25 cellular contexts compared by ENCODE assay signal in genomic region chr10:102948786-102949185, GRCh38. TPM values are rescaled to one million over a fixed set of nuclear protein-coding genes. Genes with fewer than 3 reads are reported as not detected.
A peak's percentile ranks its signal among the peaks of the same experiment; 100 is the strongest.
DNase-seq lines count a peak whose midpoint lies in the region; ATAC-seq and TF ChIP-seq lines count a peak whose summit lies in the region.
"Had no signal": no experiment of that assay in that cellular context is flagged by ENCODE, and none has a peak within 500 bp of the region (broad histone marks: within the 10 kb centered on the region; RNA-seq: fewer than 3 reads in every experiment).

No MANE protein-coding gene starts in this region.

- H3K4me2 ChIP-seq in IMR-90 (ENCODE audit: low read depth, low read length): no peak overlapping the region
- H3K4me2 ChIP-seq: BLaER1 had no signal

- H3K9ac ChIP-seq in IMR-90 (ENCODE audit: low read depth, low read length): no peak overlapping the region
- H3K9ac ChIP-seq: BLaER1 had no signal

- no peak overlapping the region for H2AFZ ChIP-seq in IMR-90 (replicated peaks; ENCODE audit: low read length, poor library complexity)

- no peak overlapping the region for H3K56ac ChIP-seq in IMR-90 (ENCODE audit: extremely low read depth, insufficient read depth, low read length)

- H3K4me1 ChIP-seq in HEK293 (ENCODE audit: control insufficient read depth, insufficient read depth, low read length) (peaks cover 12% of the 10 kb centered on the region; the same call in 1 of the 2 replicates), IMR-90 (ENCODE audit: control insufficient read depth, insufficient read depth, low read length) (peaks cover 5% of the 10 kb centered on the region), adrenal gland (replicated peaks in 1 of 2) (peaks cover 31 to 32% of the 10 kb centered on the region in 2 donors)
- H3K4me1 ChIP-seq in CD4-positive, alpha-beta memory T cell (ENCODE audit: insufficient read depth, low read length): no peaks in the 10 kb centered on the region
- H3K4me1 ChIP-seq: BLaER1 had no signal

- H3K9me3 ChIP-seq in HEK293 (ENCODE audit: control insufficient read depth, insufficient read depth, low read depth, low read length) (no peaks in the 10 kb centered on the region), IMR-90 (ENCODE audit: control insufficient read depth, insufficient read depth, low read length) (no peaks in the 10 kb centered on the region), adrenal gland (replicated peaks in 1 of 3) (no peaks in the 10 kb centered on the region)
- H3K9me3 ChIP-seq in CD4-positive, alpha-beta memory T cell (ENCODE audit: control insufficient read depth in 1 of 2, low read length in 2 of 2): no peaks in the 10 kb centered on the region
- H3K9me3 ChIP-seq: BE2C, BLaER1 had no signal

- H3K9me3 Mint-ChIP-seq in CD4-positive, alpha-beta memory T cell: no peaks in the 10 kb centered on the region
- H3K9me3 Mint-ChIP-seq: CD4-positive, CD25-positive, alpha-beta regulatory T cell; CD8-positive, alpha-beta memory T cell had no signal

- no peak overlapping the region for H4K8ac ChIP-seq in IMR-90 (ENCODE audit: low read depth in 2 of 2, low read length in 2 of 2)

- peaks cover 12% of the 10 kb centered on the region for H4K20me1 ChIP-seq in IMR-90 (ENCODE audit: insufficient read depth, low read length)
- H4K20me1 ChIP-seq: BLaER1 had no signal

- no TSS peak for BruUV-seq in IMR-90 (replicated peaks; lab: Mats Ljungman, UMichigan)

- peaks cover 17 to 63% of the 10 kb centered on the region in 2 experiments for H3K79me1 ChIP-seq in IMR-90 (ENCODE audit: low read depth in 1 of 2, low read length in 2 of 2)

- ATAC-seq in IMR-90 (ENCODE audit: low read depth) (no peak), HG03521 (IDR thresholded peaks at IDR 0.05; ENCODE audit: unreplicated experiment) (no peak)
- ATAC-seq: GM12878 had no signal

- no peak overlapping the region for H3K4ac ChIP-seq in IMR-90 (ENCODE audit: low read depth, low read length)

- no peak overlapping the region for H2BK15ac ChIP-seq in IMR-90 (ENCODE audit: low read depth, low read length)

- no peak overlapping the region for H2BK5ac ChIP-seq in IMR-90 (ENCODE audit: low read depth, low read length, poor library complexity, severe bottlenecking)

- H3K27me3 ChIP-seq in IMR-90 (ENCODE audit: control insufficient read depth, insufficient read depth, low read length): no peaks in the 10 kb centered on the region
- no peaks in the 10 kb centered on the region for H3K27me3 ChIP-seq in adrenal gland
- no peaks in the 10 kb centered on the region for H3K27me3 ChIP-seq in CD4-positive, alpha-beta memory T cell (ENCODE audit: insufficient read depth, low read length)
- H3K27me3 ChIP-seq: BE2C, BLaER1 had no signal

- no peaks in the 10 kb centered on the region; a peak in 1 of 3 replicates for H3K36me3 ChIP-seq in HEK293 (ENCODE audit: control insufficient read depth in 2 of 2, insufficient read depth in 1 of 2, low read length in 2 of 2)
- no peaks in the 10 kb centered on the region for H3K36me3 ChIP-seq in IMR-90 (ENCODE audit: control insufficient read depth, insufficient read depth, low read length)
- H3K36me3 ChIP-seq in adrenal gland (replicated peaks in 1 of 2): no peaks in the 10 kb centered on the region
- no peaks in the 10 kb centered on the region for H3K36me3 ChIP-seq in CD4-positive, alpha-beta memory T cell (ENCODE audit: insufficient read depth, low read length)
- H3K36me3 ChIP-seq: BE2C, BLaER1 had no signal

- H3K9me1 ChIP-seq in IMR-90 (ENCODE audit: insufficient read depth, low read length): peaks cover 13% of the 10 kb centered on the region; the same call in 1 of the 2 replicates

- POLR2A ChIA-PET in HEK293 (lab: Yijun Ruan, JAX): no interaction called here
- POLR2A ChIA-PET in IMR-90 (lab: Charles Lee; ENCODE audit: unreplicated experiment): no interaction called here
- POLR2A ChIA-PET in CD4-positive, alpha-beta memory T cell (lab: Charles Lee; ENCODE audit: partially characterized antibody): no interaction called here

- no peak overlapping the region for H4K91ac ChIP-seq in IMR-90 (ENCODE audit: insufficient read depth, low read depth, low read length)

- in situ Hi-C loops in IMR-90 (cut with MboI; ENCODE audit: low sequenced_read_pairs): no loop called here

- CTCF ChIA-PET in HEK293 (lab: Yijun Ruan, JAX) (no interaction called here), IMR-90 (lab: Yijun Ruan, JAX) (no interaction called here)
- CTCF ChIA-PET in CD4-positive, alpha-beta memory T cell (lab: Charles Lee; ENCODE audit: partially characterized antibody): no interaction called here

- WGBS in IMR-90 (ENCODE audit: extremely low coverage in 2 of 2, insufficient read length in 1 of 2), 2 experiments: no CpG with 5 or more reads among the region's 3 CpGs
- WGBS in adrenal gland, 4 donors: 51 to 63% (median 56%) methylated on average over 3 of the region's 3 CpGs

- DNase-seq in IMR-90: no peak
- DNase-seq in adrenal gland: peak in 4 of 7 donors; percentile 37 to 54 (median 46)
- DNase-seq in caudate nucleus (lab: John Stamatoyannopoulos, UW): no peak
- no peak for DNase-seq in kidney glomerular epithelial cell (lab: John Stamatoyannopoulos, UW)
- no peak for DNase-seq in NCI-H1092 (lab: John Stamatoyannopoulos, UW)
- no peak for DNase-seq in CD4-positive, alpha-beta memory T cell
- DNase-seq: 8988T; ACHN; BE2C; C1 segment of cervical spinal cord; CD4-positive, CD25-positive, alpha-beta regulatory T cell; CD8-positive, alpha-beta memory T cell; COR-L47; DMS 273 treated with DMSO at 0.1 percent for 48 hours; DMS153; DMS53; DMS79; DND-41; EL; GDM1 had no signal

- intact Hi-C loops in IMR-90 (cut with micrococcal nuclease) (no loop called here), adrenal gland (cut with DNase I) (no loop called here)
- intact Hi-C loops in CD4-positive, alpha-beta memory T cell (cut with micrococcal nuclease): no loop called here

- no peak overlapping the region for H2AK9ac ChIP-seq in IMR-90 (replicated peaks; ENCODE audit: low read depth, low read length, poor library complexity)

- H4K5ac ChIP-seq in IMR-90 (ENCODE audit: low read depth, low read length): no peak overlapping the region

- H3K4me1 Mint-ChIP-seq in CD4-positive, alpha-beta memory T cell: peaks cover 0 to 7% (median 3%) of the 10 kb centered on the region in 4 donors

- dilution Hi-C loops in IMR-90 (cut with HindIII; ENCODE audit: low sequenced_read_pairs, unreplicated experiment): no loop called here

- H3K27ac ChIP-seq in HEK293 (ENCODE audit: extremely low read depth, low read depth, low read length) (no peak overlapping the region), IMR-90 (ENCODE audit: insufficient read depth, low read length) (no peak overlapping the region), adrenal gland (peak overlapping the region in 2 of 5 donors; percentile 32 to 49), caudate nucleus (ENCODE audit: low read depth, low read length) (peak overlapping the region; percentile 20)
- no peak overlapping the region for H3K27ac ChIP-seq in CD4-positive, alpha-beta memory T cell (ENCODE audit: low read depth, low read length)
- H3K27ac ChIP-seq: BLaER1 had no signal

- no peak for TF ChIP-seq POLR2A in IMR-90 (IDR thresholded peaks at IDR 0.05; ENCODE audit: low read depth, low read length)
- no peak for TF ChIP-seq POLR2A in adrenal gland (IDR thresholded peaks at IDR 0.05)

- no peak overlapping the region for H3K18ac ChIP-seq in IMR-90 (ENCODE audit: low read depth, low read length)

- H3K27ac Mint-ChIP-seq in CD4-positive, alpha-beta memory T cell: peak overlapping the region in 1 of 7 donors; percentile 36
- H3K27ac Mint-ChIP-seq: CD4-positive, CD25-positive, alpha-beta regulatory T cell had no signal

- no peak for TF ChIP-seq RAD21 in IMR-90 (IDR thresholded peaks at IDR 0.05; ENCODE audit: low read length)

- H3K27me3 Mint-ChIP-seq in CD4-positive, alpha-beta memory T cell: no peaks in the 10 kb centered on the region
- H3K27me3 Mint-ChIP-seq: CD4-positive, CD25-positive, alpha-beta regulatory T cell; CD8-positive, alpha-beta memory T cell had no signal

- 0 out of 2 replicates have a peak overlapping the region, but pooled peaks have one; percentile 9 for H2AK5ac ChIP-seq in IMR-90 (ENCODE audit: low read depth, low read length)

- H3K14ac ChIP-seq in IMR-90 (replicated peaks; ENCODE audit: low read depth, low read length): no peak overlapping the region

- H3K4me3 Mint-ChIP-seq in CD4-positive, alpha-beta memory T cell: no peak overlapping the region
- H3K4me3 Mint-ChIP-seq: CD14-positive monocyte; CD4-positive, CD25-positive, alpha-beta regulatory T cell; CD8-positive, alpha-beta memory T cell had no signal

- H2BK20ac ChIP-seq in IMR-90 (ENCODE audit: low read depth, low read length): no peak overlapping the region

- H3K36me3 Mint-ChIP-seq in CD4-positive, alpha-beta memory T cell: peaks cover 0 to 3% of the 10 kb centered on the region in 2 donors
- H3K36me3 Mint-ChIP-seq: CD14-positive monocyte had no signal

- no peak overlapping the region for H2BK120ac ChIP-seq in IMR-90 (ENCODE audit: low read depth, low read length)

- no peak overlapping the region for H3K4me3 ChIP-seq in HEK293 (ENCODE audit: low read depth, low read length)
- no peak overlapping the region for H3K4me3 ChIP-seq in IMR-90 (ENCODE audit: insufficient read depth, low read depth, low read length)
- H3K4me3 ChIP-seq in adrenal gland: no peak overlapping the region
- H3K4me3 ChIP-seq in CD4-positive, alpha-beta memory T cell (ENCODE audit: low read length in 2 of 2): no peak overlapping the region
- H3K4me3 ChIP-seq: BLaER1, GM12878 had no signal

- H3K23ac ChIP-seq in IMR-90 (ENCODE audit: low read depth, low read length): no peak overlapping the region

- TF ChIP-seq CTCF in HEK293 (tag by site-specific recombination; IDR thresholded peaks at IDR 0.05): no peak
- TF ChIP-seq CTCF in IMR-90 (conservative IDR thresholded peaks at IDR 0.05; ENCODE audit: low read depth, low read length): no peak
- no peak for TF ChIP-seq CTCF in adrenal gland (IDR thresholded peaks at IDR 0.05)

TF ChIP-seq in HEK293, 187 proteins besides CTCF, POLR2A, EP300 and RAD21 (continues in another document):
- TF ChIP-seq ZNF747 (tag by site-specific recombination; IDR thresholded peaks at IDR 0.05): no peak
- TF ChIP-seq FEZF1 (tag by site-specific recombination; IDR thresholded peaks at IDR 0.05): peak; percentile 68; the same call in 1 of the 2 replicates

TF ChIP-seq in IMR-90, 13 proteins besides CTCF, POLR2A, EP300 and RAD21 (continues in another document):
- no peak for TF ChIP-seq MAZ (IDR thresholded peaks at IDR 0.05; ENCODE audit: borderline replicate concordance, low read depth, low read length)

RNA-seq across cellular contexts. Expression of gene CNNM2, which starts 30.7 kb away (rescaled TPM):
- 5.6 and 6.4 TPM in 2 replicates for total RNA-seq in IMR-90 (2012; rRNA removed)
- 4.7 and 5.6 TPM in 2 replicates for polyA plus RNA-seq in IMR-90 (2012; rRNA removed)
- polyA plus RNA-seq in IMR-90 (2012; cell fraction: cytosol; rRNA removed): 4.4 and 9.1 TPM in 2 replicates
- polyA plus RNA-seq in IMR-90 (2012; cell fraction: nucleus; rRNA removed; ENCODE audit: low replicate concordance): 9.1 and 11.0 TPM in 2 replicates
- total RNA-seq in adrenal gland: 10 to 100 TPM; 27.6 to 52.0 (median 41.8) TPM
- 10 to 100 TPM in 1 of 3 donors, 1 to 10 TPM in 2; 5.4 to 28.3 (median 8.3) TPM for polyA plus RNA-seq in adrenal gland
- total RNA-seq in CD4-positive, alpha-beta memory T cell: 10 to 100 TPM; 11.9 to 14.4 TPM
- polyA plus RNA-seq in CD4-positive, alpha-beta memory T cell: 1 to 10 TPM; 3.2 to 4.5 TPM

Comparison
In these comparisons a context has a peak if more than half of its experiments do, and no peak if none do; other contexts are left out.
1. DNase-seq: peak in adrenal gland (4 of 7); none in IMR-90 (single experiment), caudate nucleus (0 of 61), kidney glomerular epithelial cell (single experiment), NCI-H1092 (single experiment) and CD4-positive, alpha-beta memory T cell (0 of 5).